ENCODE assay signal across 21 cellular contexts in genomic region chr20:3919352-3919751, GRCh38. TPM values are rescaled to one million over a fixed set of nuclear protein-coding genes. Genes with fewer than 3 reads are reported as not detected.
DNase-seq lines count a peak whose midpoint lies in the region; ATAC-seq and TF ChIP-seq lines count a peak whose summit lies in the region.
"Had no signal": no experiment of that assay in that cellular context is flagged by ENCODE, and none has a peak within 500 bp of the region (broad histone marks: within the 10 kb centered on the region; RNA-seq: fewer than 3 reads in every experiment).

No MANE protein-coding gene starts in this region.

- peaks cover 62% of the 10 kb centered on the region for H3K4me1 Mint-ChIP-seq in stimulated activated naive CD8-positive, alpha-beta T cell treated with anti-CD3 and anti-CD28 coated beads, Interleukin-15, Interleukin-2, amounts not matched to agents 100 ng/mL and 50 ng/mL, for 24 hours (ENCODE audit: low read depth)
- peaks cover 50% of the 10 kb centered on the region for H3K4me1 Mint-ChIP-seq in stimulated activated naive CD8-positive, alpha-beta T cell treated with anti-CD3 and anti-CD28 coated beads, Interleukin-15, amount 100 ng/mL, for 72 hours
- H3K4me1 Mint-ChIP-seq in activated naive CD8-positive, alpha-beta T cell treated with anti-CD3 and anti-CD28 coated beads, Interleukin-2, amount 50 U/mL, for 24 hours = peaks cover 53% of the 10 kb centered on the region

- H3K27me3 ChIP-seq in upper lobe of left lung = no peaks in the 10 kb centered on the region
- H3K27me3 ChIP-seq: ovary, right lobe of liver, stomach had no signal

- no peaks in the 10 kb centered on the region for H3K9me3 ChIP-seq in upper lobe of left lung
- H3K9me3 ChIP-seq: ovary, right lobe of liver, stomach had no signal

- DNase-seq in stimulated activated naive CD8-positive, alpha-beta T cell treated with anti-CD3 and anti-CD28 coated beads, Interleukin-15, amount 100 ng/mL, for 72 hours = no peak
- DNase-seq in activated naive CD8-positive, alpha-beta T cell treated with anti-CD3 and anti-CD28 coated beads, Interleukin-2, amount 50 U/mL, for 24 hours = no peak
- peak; percentile 59 for DNase-seq in fibroblast of villous mesenchyme (ENCODE audit: low read depth)
- no peak for DNase-seq in upper lobe of left lung
- DNase-seq in LoVo (ENCODE audit: low spot score) = no peak
- DNase-seq in NCI-H2171 treated with DMSO at 0.1 percent for 48 hours (lab: John Stamatoyannopoulos, UW) = no peak
- DNase-seq in hippocampal formation (lab: John Stamatoyannopoulos, UW) = no peak
- DNase-seq: activated CD8-positive, alpha-beta memory T cell treated with anti-CD3 and anti-CD28 coated beads for 24 hours; GDM1; KBM-7; NCI-H1105; NCI-H2081 treated with DMSO at 0.1 percent for 48 hours; NCI-H524; ovary; right lobe of liver; stomach had no signal

- no peak for TF ChIP-seq EP300 in upper lobe of left lung (IDR thresholded peaks at IDR 0.05)

- H3K27ac Mint-ChIP-seq in stimulated activated naive CD8-positive, alpha-beta T cell treated with anti-CD3 and anti-CD28 coated beads, Interleukin-15, Interleukin-2, amounts not matched to agents 100 ng/mL and 50 ng/mL, for 24 hours = peak overlapping the region; percentile 62
- H3K27ac Mint-ChIP-seq in stimulated activated naive CD8-positive, alpha-beta T cell treated with anti-CD3 and anti-CD28 coated beads, Interleukin-15, amount 100 ng/mL, for 72 hours = no peak overlapping the region
- peak overlapping the region; percentile 11 for H3K27ac Mint-ChIP-seq in activated naive CD8-positive, alpha-beta T cell treated with anti-CD3 and anti-CD28 coated beads, Interleukin-2, amount 50 U/mL, for 24 hours
- H3K27ac Mint-ChIP-seq: activated T-helper 2 cell treated with anti-CD3 and anti-CD28 coated beads, Interferon-gamma antibody, Interleukin-2, Interleukin-4, amounts not matched to agents 10 μg/mL and 5 μg/mL and 100 μg/mL, durations not matched to agents 14 hours and 24 hours and 36 hours had no signal

- TF ChIP-seq CTCF in fibroblast of villous mesenchyme (IDR thresholded peaks at IDR 0.05; ENCODE audit: insufficient read depth, low read depth, low read length) (no peak), upper lobe of left lung (IDR thresholded peaks at IDR 0.05) (no peak)

- H3K4me3 Mint-ChIP-seq in stimulated activated naive CD8-positive, alpha-beta T cell treated with anti-CD3 and anti-CD28 coated beads, Interleukin-15, Interleukin-2, amounts not matched to agents 100 ng/mL and 50 ng/mL, for 24 hours = no peak overlapping the region
- no peak overlapping the region for H3K4me3 Mint-ChIP-seq in stimulated activated naive CD8-positive, alpha-beta T cell treated with anti-CD3 and anti-CD28 coated beads, Interleukin-15, amount 100 ng/mL, for 72 hours
- no peak overlapping the region for H3K4me3 Mint-ChIP-seq in activated naive CD8-positive, alpha-beta T cell treated with anti-CD3 and anti-CD28 coated beads, Interleukin-2, amount 50 U/mL, for 24 hours

- no peak for ATAC-seq in stimulated activated naive CD8-positive, alpha-beta T cell treated with anti-CD3 and anti-CD28 coated beads, Interleukin-15, amount 100 ng/mL, for 72 hours
- no peak for ATAC-seq in activated naive CD8-positive, alpha-beta T cell treated with anti-CD3 and anti-CD28 coated beads, Interleukin-2, amount 50 U/mL, for 24 hours
- ATAC-seq in upper lobe of left lung (ENCODE audit: low FRiP score in 2 of 2) = no peak
- ATAC-seq: GM12878, left lobe of liver, right lobe of liver had no signal

- H3K36me3 ChIP-seq in upper lobe of left lung = peaks cover 0 to 88% (median 34%) of the 10 kb centered on the region in 4 donors
- H3K36me3 ChIP-seq: ovary had no signal

- WGBS in upper lobe of left lung, 2 donors = 81 to 94% methylated on average over 1 of the region's 1 CpG

- peaks cover 11 to 18% (median 14%) of the 10 kb centered on the region in 4 donors for H3K4me1 ChIP-seq in upper lobe of left lung
- H3K4me1 ChIP-seq: right lobe of liver had no signal

- H3K27ac ChIP-seq in upper lobe of left lung = no peak overlapping the region
- H3K27ac ChIP-seq: coronary artery, ovary, right lobe of liver, stomach had no signal

- H3K4me3 ChIP-seq in fibroblast of villous mesenchyme (ENCODE audit: low read depth, low read length) = no peak overlapping the region
- H3K4me3 ChIP-seq in upper lobe of left lung = no peak overlapping the region
- H3K4me3 ChIP-seq: coronary artery, GM12878, ovary, right lobe of liver, stomach had no signal

- peaks cover 85% of the 10 kb centered on the region for H3K36me3 Mint-ChIP-seq in stimulated activated naive CD8-positive, alpha-beta T cell treated with anti-CD3 and anti-CD28 coated beads, Interleukin-15, Interleukin-2, amounts not matched to agents 100 ng/mL and 50 ng/mL, for 24 hours (ENCODE audit: low read depth)
- H3K36me3 Mint-ChIP-seq in activated naive CD8-positive, alpha-beta T cell treated with anti-CD3 and anti-CD28 coated beads, Interleukin-2, amount 50 U/mL, for 24 hours (ENCODE audit: low read depth) = peaks cover 58% of the 10 kb centered on the region

- no peaks in the 10 kb centered on the region for H3K9me3 Mint-ChIP-seq in stimulated activated naive CD8-positive, alpha-beta T cell treated with anti-CD3 and anti-CD28 coated beads, Interleukin-15, Interleukin-2, amounts not matched to agents 100 ng/mL and 50 ng/mL, for 24 hours
- H3K9me3 Mint-ChIP-seq in stimulated activated naive CD8-positive, alpha-beta T cell treated with anti-CD3 and anti-CD28 coated beads, Interleukin-15, amount 100 ng/mL, for 72 hours = no peaks in the 10 kb centered on the region
- H3K9me3 Mint-ChIP-seq in activated naive CD8-positive, alpha-beta T cell treated with anti-CD3 and anti-CD28 coated beads, Interleukin-2, amount 50 U/mL, for 24 hours = no peaks in the 10 kb centered on the region
- H3K9me3 Mint-ChIP-seq: activated T-helper 2 cell treated with anti-CD3 and anti-CD28 coated beads, Interferon-gamma antibody, Interleukin-2, Interleukin-4, amounts not matched to agents 10 μg/mL and 5 μg/mL and 100 μg/mL, durations not matched to agents 14 hours and 24 hours and 36 hours had no signal

- H3K27me3 Mint-ChIP-seq in stimulated activated naive CD8-positive, alpha-beta T cell treated with anti-CD3 and anti-CD28 coated beads, Interleukin-15, Interleukin-2, amounts not matched to agents 100 ng/mL and 50 ng/mL, for 24 hours = no peaks in the 10 kb centered on the region
- no peaks in the 10 kb centered on the region for H3K27me3 Mint-ChIP-seq in stimulated activated naive CD8-positive, alpha-beta T cell treated with anti-CD3 and anti-CD28 coated beads, Interleukin-15, amount 100 ng/mL, for 72 hours
- H3K27me3 Mint-ChIP-seq in activated naive CD8-positive, alpha-beta T cell treated with anti-CD3 and anti-CD28 coated beads, Interleukin-2, amount 50 U/mL, for 24 hours = no peaks in the 10 kb centered on the region

- no peak for TF ChIP-seq POLR2A in upper lobe of left lung (IDR thresholded peaks at IDR 0.05)

RNA-seq across cellular contexts. Expression of gene PANK2, which starts 30.2 kb away (rescaled TPM):
- total RNA-seq in fibroblast of villous mesenchyme (53.5 and 64.8 TPM in 2 replicates), upper lobe of left lung (10 to 100 TPM; 34.3 to 58.7 (median 50.4) TPM)

Comparison
In these comparisons a context has a peak if more than half of its experiments do, and no peak if none do; other contexts are left out.
1. H3K27ac Mint-ChIP-seq: peak in stimulated activated naive CD8-positive, alpha-beta T cell treated with anti-CD3 and anti-CD28 coated beads, Interleukin-15, Interleukin-2, amounts not matched to agents 100 ng/mL and 50 ng/mL, for 24 hours (single experiment) and activated naive CD8-positive, alpha-beta T cell treated with anti-CD3 and anti-CD28 coated beads, Interleukin-2, amount 50 U/mL, for 24 hours (single experiment); none in stimulated activated naive CD8-positive, alpha-beta T cell treated with anti-CD3 and anti-CD28 coated beads, Interleukin-15, amount 100 ng/mL, for 72 hours (0 of 2).